In the genomic region with DNA sequence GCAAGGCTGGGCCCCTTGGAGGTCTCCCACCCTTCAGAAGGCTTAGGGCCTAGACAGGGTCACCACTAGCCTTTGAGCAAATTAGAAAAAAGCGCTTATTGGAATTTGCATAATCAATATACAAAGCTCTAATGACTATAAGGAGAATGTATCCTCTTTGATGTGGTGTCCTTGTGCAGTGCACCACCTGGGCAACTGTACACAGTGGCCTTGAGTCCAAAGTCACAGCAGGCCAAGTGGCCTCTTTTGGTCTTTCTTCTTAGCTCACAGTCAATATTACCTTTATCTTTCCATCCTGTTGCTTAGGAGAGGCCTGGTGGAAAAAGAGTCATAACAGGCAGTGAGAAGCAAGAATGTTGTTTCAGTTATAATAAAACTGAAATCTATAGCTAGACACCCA, we compare ENCODE assay signal across 14 cellular contexts. TPM values are rescaled to one million over a fixed set of nuclear protein-coding genes. Genes with fewer than 3 reads are reported as not detected.
A peak's percentile ranks its signal among the peaks of the same experiment; 100 is the strongest.
DNase-seq lines count a peak whose midpoint lies in the region; ATAC-seq and TF ChIP-seq lines count a peak whose summit lies in the region.
"Had no signal": no experiment of that assay in that cellular context is flagged by ENCODE, and none has a peak within 500 bp of the region (broad histone marks: within the 10 kb centered on the region; RNA-seq: fewer than 3 reads in every experiment).

No MANE protein-coding gene starts in this region.

- peaks cover 40% of the 10 kb centered on the region for H3F3A ChIP-seq in GM23248 (ENCODE audit: insufficient read depth)

- in situ Hi-C loops in GM23248 (cut with MboI): no loop called here

- H3K27ac ChIP-seq in GM23248 (no peak overlapping the region), RWPE2 (ENCODE audit: poor library complexity, severe bottlenecking) (peak overlapping the region; percentile 79), foreskin keratinocyte (peak overlapping the region; percentile 95), urinary bladder (ENCODE audit: low read depth) (peak overlapping the region; percentile 13)
- H3K27ac ChIP-seq: C4-2B had no signal

- 95 to 100% methylated on average over 1 of the region's 1 CpG for WGBS in GM23248 (ENCODE audit: low coverage in 1 of 2, low lambda C conversion rate in 2 of 2, missing lambda C conversion rate in 2 of 2), 2 experiments
- 98% methylated on average over 1 of the region's 1 CpG for WGBS in urinary bladder

- DNase-seq in GM23248 (no peak), RWPE2 (ENCODE audit: low spot score) (no peak), foreskin keratinocyte (no peak), NCI-H526 treated with DMSO at 0.1 percent for 48 hours (lab: John Stamatoyannopoulos, UW) (no peak)
- no peak for DNase-seq in stimulated activated CD4-positive, alpha-beta T cell treated with anti-CD3 and anti-CD28 coated beads, Interleukin-12 subunit alpha, Interleukin-12 subunit beta, amount 100 ng/mL, for 4 hours
- DNase-seq: BE2C; CD4-positive, alpha-beta memory T cell; DMS153; DMS79 treated with DMSO at 0.1 percent for 48 hours; H7 had no signal

- H4K20me1 ChIP-seq in GM23248 (ENCODE audit: insufficient read depth): no peaks in the 10 kb centered on the region

- no peak overlapping the region for H3K4me2 ChIP-seq in GM23248 (ENCODE audit: unreplicated experiment)
- H3K4me2 ChIP-seq: GM23338 had no signal

- H3K79me2 ChIP-seq in GM23248 (ENCODE audit: insufficient read depth): no peaks in the 10 kb centered on the region

- H3K4me3 ChIP-seq in GM23248: no peak overlapping the region
- no peak overlapping the region for H3K4me3 ChIP-seq in RWPE2 (ENCODE audit: severe bottlenecking)
- H3K4me3 ChIP-seq in urinary bladder (ENCODE audit: low read depth, low read length): no peak overlapping the region
- H3K4me3 ChIP-seq: GM23338 had no signal

- no peak overlapping the region for H2AFZ ChIP-seq in GM23248
- H2AFZ ChIP-seq: GM23338 had no signal

- TF ChIP-seq CTCF in RWPE2 (IDR thresholded peaks at IDR 0.05; ENCODE audit: poor library complexity, severe bottlenecking): no peak
- TF ChIP-seq CTCF in foreskin keratinocyte (conservative IDR thresholded peaks at IDR 0.05): no peak

- H3K27me3 ChIP-seq in GM23248 (replicated peaks; ENCODE audit: insufficient read depth) (no peaks in the 10 kb centered on the region), RWPE2 (ENCODE audit: insufficient read depth, poor library complexity, severe bottlenecking) (no peaks in the 10 kb centered on the region), foreskin keratinocyte (no peaks in the 10 kb centered on the region)
- H3K27me3 ChIP-seq: BE2C had no signal

- no peaks in the 10 kb centered on the region for H3K9me2 ChIP-seq in GM23248 (ENCODE audit: insufficient read depth)

- H3K36me3 ChIP-seq in GM23248 (ENCODE audit: low read depth): no peaks in the 10 kb centered on the region
- no peaks in the 10 kb centered on the region for H3K36me3 ChIP-seq in RWPE2 (ENCODE audit: low read depth)
- no peaks in the 10 kb centered on the region for H3K36me3 ChIP-seq in urinary bladder (ENCODE audit: insufficient read depth)
- H3K36me3 ChIP-seq: BE2C had no signal

- no peaks in the 10 kb centered on the region for H3K9me3 ChIP-seq in GM23248 (ENCODE audit: low read depth)
- no peaks in the 10 kb centered on the region for H3K9me3 ChIP-seq in RWPE2 (ENCODE audit: severe bottlenecking)
- H3K9me3 ChIP-seq: BE2C had no signal

- peak overlapping the region; percentile 7; the same call in 1 of the 2 replicates for H3K9ac ChIP-seq in GM23248

- H3K4me1 ChIP-seq in GM23248 (ENCODE audit: insufficient read depth) (peaks cover 55% of the 10 kb centered on the region), RWPE2 (ENCODE audit: insufficient read depth, poor library complexity, severe bottlenecking) (peaks cover 39% of the 10 kb centered on the region), foreskin keratinocyte (peaks cover 37% of the 10 kb centered on the region), urinary bladder (ENCODE audit: insufficient read depth) (no peaks in the 10 kb centered on the region)
- H3K4me1 ChIP-seq: BE2C had no signal

- no peak for ATAC-seq in RWPE2 (ENCODE audit: low read depth)
- ATAC-seq in foreskin keratinocyte: no peak
- ATAC-seq in HG03196 (IDR thresholded peaks at IDR 0.05; ENCODE audit: unreplicated experiment): no peak
- ATAC-seq: GM23338 had no signal

RNA-seq across cellular contexts. Expression of gene ST3GAL5, which starts 19.7 kb away (rescaled TPM):
- 21.0 and 27.2 TPM in 2 replicates for total RNA-seq in GM23248 (2014; rRNA removed; shearing (Covaris generic))
- polyA plus RNA-seq in GM23248 (2016; fragmentation: Nextera tagmentation; extraction: Ambion mirVana): 16.4 and 18.7 TPM in 2 replicates
- total RNA-seq in foreskin keratinocyte: 30.1 and 36.1 TPM in 2 replicates
- polyA plus RNA-seq in foreskin keratinocyte: 19.8 and 21.8 TPM in 2 replicates
- total RNA-seq in urinary bladder: 59.4 TPM
- polyA plus RNA-seq in urinary bladder: 31.1 TPM
